19 cellular contexts compared by ENCODE assay signal in genomic region chr18:9226463-9226862, GRCh38.
A peak's percentile ranks its signal among the peaks of the same experiment; 100 is the strongest.
DNase-seq lines count a peak whose midpoint lies in the region; ATAC-seq and TF ChIP-seq lines count a peak whose summit lies in the region.
"Had no signal": no experiment of that assay in that cellular context is flagged by ENCODE, and none has a peak within 500 bp of the region (broad histone marks: within the 10 kb centered on the region; RNA-seq: fewer than 3 reads in every experiment).

No MANE protein-coding gene starts in this region.

- intact Hi-C loops in activated CD8-positive, alpha-beta T cell treated with anti-CD3 and anti-CD28 coated beads for 36 hours (cut with micrococcal nuclease): no loop called here
- intact Hi-C loops in natural killer cell (cut with micrococcal nuclease): no loop called here

- no peak for DNase-seq in activated CD8-positive, alpha-beta T cell treated with anti-CD3 and anti-CD28 coated beads for 36 hours
- no peak for DNase-seq in activated CD8-positive, alpha-beta T cell treated with anti-CD3 and anti-CD28 coated beads, Interleukin-2, amount 10 ng/mL, durations not matched to agents 7 days and 5 days
- DNase-seq in T-helper 17 cell: no peak
- DNase-seq in natural killer cell: no peak
- DNase-seq in caudate nucleus (lab: John Stamatoyannopoulos, UW): no peak
- no peak for DNase-seq in effector CD8-positive, alpha-beta T cell (lab: John Stamatoyannopoulos, UW)
- DNase-seq in AML-193 (lab: John Stamatoyannopoulos, UW): no peak
- DNase-seq: ACHN; Calu3; CD8-positive, alpha-beta T cell; DMS79 treated with DMSO at 0.1 percent for 48 hours; GF-D8; GOT3; H7; HFFc6 had no signal

- no peak for TF ChIP-seq CTCF in activated CD8-positive, alpha-beta T cell treated with anti-CD3 and anti-CD28 coated beads for 36 hours (IDR thresholded peaks at IDR 0.05)
- TF ChIP-seq CTCF in natural killer cell (IDR thresholded peaks at IDR 0.05): no peak

- H3K9me3 Mint-ChIP-seq in activated CD8-positive, alpha-beta T cell treated with anti-CD3 and anti-CD28 coated beads for 36 hours: peaks cover 10% of the 10 kb centered on the region
- peaks cover 5% of the 10 kb centered on the region for H3K9me3 Mint-ChIP-seq in activated CD8-positive, alpha-beta T cell treated with anti-CD3 and anti-CD28 coated beads, Interleukin-2, amount 10 ng/mL, durations not matched to agents 7 days and 5 days (ENCODE audit: insufficient read depth)
- no peaks in the 10 kb centered on the region for H3K9me3 Mint-ChIP-seq in natural killer cell

- H3K4me3 Mint-ChIP-seq in activated CD8-positive, alpha-beta T cell treated with anti-CD3 and anti-CD28 coated beads for 36 hours: no peak overlapping the region
- H3K4me3 Mint-ChIP-seq in activated CD8-positive, alpha-beta T cell treated with anti-CD3 and anti-CD28 coated beads, Interleukin-2, amount 10 ng/mL, durations not matched to agents 7 days and 5 days: no peak overlapping the region
- H3K4me3 Mint-ChIP-seq in T-helper 17 cell (peak overlapping the region; percentile 43), natural killer cell (no peak overlapping the region)
- H3K4me3 Mint-ChIP-seq: CD14-positive monocyte; CD8-positive, alpha-beta T cell; HFFc6 had no signal

- no peaks in the 10 kb centered on the region for H3K9me3 ChIP-seq in T-helper 17 cell (ENCODE audit: control insufficient read depth, low read length, poor library complexity, severe bottlenecking)

- CTCF ChIA-PET in activated CD8-positive, alpha-beta T cell treated with anti-CD3 and anti-CD28 coated beads for 36 hours (lab: Charles Lee): no interaction called here
- CTCF ChIA-PET in activated CD8-positive, alpha-beta T cell treated with anti-CD3 and anti-CD28 coated beads, Interleukin-2, amount 10 ng/mL, durations not matched to agents 7 days and 5 days (lab: Charles Lee): interaction anchor here (1.2 kb wide), 1 partner anchor 12 kb away, joined by 4 read pairs; no protein-coding TSS in a partner anchor

- no peaks in the 10 kb centered on the region for H3K27me3 Mint-ChIP-seq in activated CD8-positive, alpha-beta T cell treated with anti-CD3 and anti-CD28 coated beads for 36 hours
- H3K27me3 Mint-ChIP-seq in activated CD8-positive, alpha-beta T cell treated with anti-CD3 and anti-CD28 coated beads, Interleukin-2, amount 10 ng/mL, durations not matched to agents 7 days and 5 days (ENCODE audit: low read depth): no peaks in the 10 kb centered on the region
- H3K27me3 Mint-ChIP-seq in T-helper 17 cell (no peaks in the 10 kb centered on the region), natural killer cell (ENCODE audit: low read depth in 2 of 2) (no peaks in the 10 kb centered on the region)

- peak overlapping the region; percentile 9 for H3K27ac Mint-ChIP-seq in activated CD8-positive, alpha-beta T cell treated with anti-CD3 and anti-CD28 coated beads for 36 hours
- H3K27ac Mint-ChIP-seq in activated CD8-positive, alpha-beta T cell treated with anti-CD3 and anti-CD28 coated beads, Interleukin-2, amount 10 ng/mL, durations not matched to agents 7 days and 5 days: no peak overlapping the region
- H3K27ac Mint-ChIP-seq in T-helper 17 cell (no peak overlapping the region), natural killer cell (peak overlapping the region; percentile 34 to 35)
- H3K27ac Mint-ChIP-seq: CD14-positive monocyte; CD8-positive, alpha-beta T cell; HFFc6 had no signal

- POLR2A ChIA-PET in activated CD8-positive, alpha-beta T cell treated with anti-CD3 and anti-CD28 coated beads for 36 hours (lab: Charles Lee): no interaction called here
- POLR2A ChIA-PET in activated CD8-positive, alpha-beta T cell treated with anti-CD3 and anti-CD28 coated beads, Interleukin-2, amount 10 ng/mL, durations not matched to agents 7 days and 5 days (lab: Charles Lee): no interaction called here

- ATAC-seq in activated CD8-positive, alpha-beta T cell treated with anti-CD3 and anti-CD28 coated beads for 36 hours: no peak
- no peak for ATAC-seq in activated CD8-positive, alpha-beta T cell treated with anti-CD3 and anti-CD28 coated beads, Interleukin-2, amount 10 ng/mL, durations not matched to agents 7 days and 5 days
- ATAC-seq in T-helper 17 cell (no peak), natural killer cell (no peak)
- ATAC-seq: CD8-positive, alpha-beta T cell; HCT116 had no signal

- no peak overlapping the region for H3K27ac ChIP-seq in caudate nucleus (ENCODE audit: low read depth, low read length)
- H3K27ac ChIP-seq: BLaER1, HL-60 had no signal

- peaks cover 72% of the 10 kb centered on the region for H3K36me3 Mint-ChIP-seq in activated CD8-positive, alpha-beta T cell treated with anti-CD3 and anti-CD28 coated beads for 36 hours (ENCODE audit: low read depth)
- H3K36me3 Mint-ChIP-seq in activated CD8-positive, alpha-beta T cell treated with anti-CD3 and anti-CD28 coated beads, Interleukin-2, amount 10 ng/mL, durations not matched to agents 7 days and 5 days (ENCODE audit: low read depth): peaks cover 74% of the 10 kb centered on the region
- peaks cover 24% of the 10 kb centered on the region for H3K36me3 Mint-ChIP-seq in T-helper 17 cell (ENCODE audit: low read depth)
- peaks cover 6% of the 10 kb centered on the region for H3K36me3 Mint-ChIP-seq in natural killer cell

- H3K4me1 Mint-ChIP-seq in activated CD8-positive, alpha-beta T cell treated with anti-CD3 and anti-CD28 coated beads for 36 hours (ENCODE audit: low read depth): peaks cover 32% of the 10 kb centered on the region
- no peaks in the 10 kb centered on the region for H3K4me1 Mint-ChIP-seq in activated CD8-positive, alpha-beta T cell treated with anti-CD3 and anti-CD28 coated beads, Interleukin-2, amount 10 ng/mL, durations not matched to agents 7 days and 5 days (ENCODE audit: low read depth)
- H3K4me1 Mint-ChIP-seq in T-helper 17 cell: peaks cover 38% of the 10 kb centered on the region
- H3K4me1 Mint-ChIP-seq in natural killer cell: peaks cover 27 to 32% of the 10 kb centered on the region in 2 donors
- H3K4me1 Mint-ChIP-seq: CD14-positive monocyte had no signal

Comparison
In these comparisons a context has a peak if more than half of its experiments do, and no peak if none do; other contexts are left out.
1. H3K27ac Mint-ChIP-seq: peak in activated CD8-positive, alpha-beta T cell treated with anti-CD3 and anti-CD28 coated beads for 36 hours (single experiment) and natural killer cell (2 of 2); none in activated CD8-positive, alpha-beta T cell treated with anti-CD3 and anti-CD28 coated beads, Interleukin-2, amount 10 ng/mL, durations not matched to agents 7 days and 5 days (single experiment) and T-helper 17 cell (single experiment).